In genomic region chr19:40523322-40524047, GRCh38 we compare ENCODE assay signal across 8 cellular contexts. TPM values are rescaled to one million over a fixed set of nuclear protein-coding genes. Genes with fewer than 3 reads are reported as not detected.
A peak's percentile ranks its signal among the peaks of the same experiment; 100 is the strongest.
DNase-seq lines count a peak whose midpoint lies in the region; ATAC-seq, FAIRE-seq and TF ChIP-seq lines count a peak whose summit lies in the region.

No MANE protein-coding gene starts in this region.

- H3K27me3 Mint-ChIP-seq in activated CD4-positive, alpha-beta T cell treated with anti-CD3 and anti-CD28 coated beads, Interleukin-2, amount 10 ng/mL, durations not matched to agents 7 days and 5 days, result peaks cover 18% of the 10 kb centered on the region
- peaks cover 5 to 28% of the 10 kb centered on the region in 2 donors for H3K27me3 Mint-ChIP-seq in natural killer cell (ENCODE audit: low read depth in 2 of 2)

- H3K4me1 ChIP-seq in BE2C (no peaks in the 10 kb centered on the region), HAP-1 (no peaks in the 10 kb centered on the region), endothelial cell of umbilical vein (ENCODE audit: control insufficient read depth, extremely low read depth, insufficient read depth, low read length) (no peaks in the 10 kb centered on the region)

- in situ Hi-C loops in HAP-1 (cut with MboI; ENCODE audit: low sequenced_read_pairs), result no loop called here

- BruUV-seq in endothelial cell of umbilical vein (replicated peaks; lab: Mats Ljungman, UMichigan), result no TSS peak

- H3K4me3 Mint-ChIP-seq in activated CD4-positive, alpha-beta T cell treated with anti-CD3 and anti-CD28 coated beads, Interleukin-2, amount 10 ng/mL, durations not matched to agents 7 days and 5 days, result no peak overlapping the region
- H3K4me3 Mint-ChIP-seq in natural killer cell, result no peak overlapping the region

- POLR2A ChIA-PET in activated CD4-positive, alpha-beta T cell treated with anti-CD3 and anti-CD28 coated beads, Interleukin-2, amount 10 ng/mL, durations not matched to agents 7 days and 5 days (lab: Charles Lee), result no interaction called here
- POLR2A ChIA-PET in endothelial cell of umbilical vein (lab: Charles Lee), result no interaction called here

- no peaks in the 10 kb centered on the region for H3K9me3 Mint-ChIP-seq in activated CD4-positive, alpha-beta T cell treated with anti-CD3 and anti-CD28 coated beads, Interleukin-2, amount 10 ng/mL, durations not matched to agents 7 days and 5 days
- no peaks in the 10 kb centered on the region for H3K9me3 Mint-ChIP-seq in natural killer cell

- no peaks in the 10 kb centered on the region for H4K20me1 ChIP-seq in endothelial cell of umbilical vein (replicated peaks; ENCODE audit: control insufficient read depth, extremely low read depth, insufficient read depth, low read length)

- H3K9me3 ChIP-seq in BE2C, result no peaks in the 10 kb centered on the region
- H3K9me3 ChIP-seq in HAP-1, result no peaks in the 10 kb centered on the region
- no peaks in the 10 kb centered on the region for H3K9me3 ChIP-seq in endothelial cell of umbilical vein (replicated peaks; ENCODE audit: control insufficient read depth, insufficient read depth, low read length)

- intact Hi-C loops in endothelial cell of umbilical vein (cut with micrococcal nuclease) (loop anchor here (1.0 to 10.0 kb wide), 3 partner anchors 59 to 379 kb away; partner anchors contain the start of gene BLVRB), natural killer cell (cut with micrococcal nuclease) (no loop called here)

- H2AFZ ChIP-seq in endothelial cell of umbilical vein (ENCODE audit: low read depth, low read length), result no peak overlapping the region

- peaks cover 4% of the 10 kb centered on the region for H3K4me1 Mint-ChIP-seq in activated CD4-positive, alpha-beta T cell treated with anti-CD3 and anti-CD28 coated beads, Interleukin-2, amount 10 ng/mL, durations not matched to agents 7 days and 5 days
- H3K4me1 Mint-ChIP-seq in natural killer cell, result no peaks in the 10 kb centered on the region

- no peak overlapping the region for H3K27ac Mint-ChIP-seq in activated CD4-positive, alpha-beta T cell treated with anti-CD3 and anti-CD28 coated beads, Interleukin-2, amount 10 ng/mL, durations not matched to agents 7 days and 5 days
- no peak overlapping the region for H3K27ac Mint-ChIP-seq in natural killer cell

- no peak overlapping the region for H3K4me2 ChIP-seq in endothelial cell of umbilical vein (ENCODE audit: insufficient read depth, low read length)

- no peaks in the 10 kb centered on the region for H3K9me1 ChIP-seq in endothelial cell of umbilical vein (replicated peaks; ENCODE audit: control insufficient read depth, extremely low read depth, insufficient read depth, low read length)

- dilution Hi-C loops in endothelial cell of umbilical vein (cut with MboI; ENCODE audit: extremely low pct_ligation_motif_present, low sequenced_read_pairs), result no loop called here

- no peak overlapping the region for H3K9ac ChIP-seq in endothelial cell of umbilical vein (replicated peaks; ENCODE audit: extremely low read depth, insufficient read depth, low read length)

- ATAC-seq in natural killer cell (peak; percentile 73 to 82 (median 76)), HG02678 (IDR thresholded peaks at IDR 0.05; ENCODE audit: unreplicated experiment) (no peak)

- peak; percentile 88 for DNase-seq in BE2C
- DNase-seq in HAP-1 (ENCODE audit: low spot score in 2 of 2), result peak; percentile 66 to 87
- DNase-seq in NCI-H510A treated with DMSO at 0.1 percent for 48 hours (lab: John Stamatoyannopoulos, UW), result peak; percentile 46
- peak; percentile 56 for DNase-seq in activated CD4-positive, alpha-beta T cell treated with anti-CD3 and anti-CD28 coated beads, Interleukin-2, amount 10 ng/mL, durations not matched to agents 7 days and 5 days
- peak; percentile 49 for DNase-seq in endothelial cell of umbilical vein (ENCODE audit: low read depth, low spot score)
- peak; percentile 26 for DNase-seq in natural killer cell
- DNase-seq in middle frontal gyrus (ENCODE audit: extremely low spot score, low spot score), result no peak

- no peaks in the 10 kb centered on the region for H3K36me3 Mint-ChIP-seq in activated CD4-positive, alpha-beta T cell treated with anti-CD3 and anti-CD28 coated beads, Interleukin-2, amount 10 ng/mL, durations not matched to agents 7 days and 5 days (ENCODE audit: low read depth)
- no peaks in the 10 kb centered on the region for H3K36me3 Mint-ChIP-seq in natural killer cell

- CTCF ChIA-PET in activated CD4-positive, alpha-beta T cell treated with anti-CD3 and anti-CD28 coated beads, Interleukin-2, amount 10 ng/mL, durations not matched to agents 7 days and 5 days (lab: Charles Lee), result interaction anchor here (0.6 to 1.5 kb wide), 8 partner anchors 9 to 111 kb away, joined by 3 to 7 read pairs (median 3); no protein-coding TSS in a partner anchor
- CTCF ChIA-PET in endothelial cell of umbilical vein (lab: Charles Lee), result interaction anchor here (0.6 to 2.5 kb wide), 22 partner anchors 8 to 418 kb away, joined by 3 to 25 read pairs (median 5); partner anchors contain the start of genes BLVRB and LTBP4

- H3K36me3 ChIP-seq in BE2C (no peaks in the 10 kb centered on the region), HAP-1 (replicated peaks) (no peaks in the 10 kb centered on the region), endothelial cell of umbilical vein (ENCODE audit: control insufficient read depth in 2 of 2, extremely low read depth in 1 of 2, insufficient read depth in 2 of 2, low read length in 2 of 2) (no peaks in the 10 kb centered on the region)

- H3K4me3 ChIP-seq in BE2C (ENCODE audit: low read depth, low read length) (peak overlapping the region; percentile 20; the same call in 1 of the 2 replicates), HAP-1 (0 out of 2 replicates have a peak overlapping the region, but pooled peaks have one; percentile 8), endothelial cell of umbilical vein (replicated peaks in 1 of 3; ENCODE audit: insufficient read depth in 1 of 3, low read depth in 1 of 3, low read length in 3 of 3) (no peak overlapping the region)

- H3K27me3 ChIP-seq in BE2C (no peaks in the 10 kb centered on the region), HAP-1 (ENCODE audit: low read depth) (0 out of 2 replicates have a peak, but pooled peaks cover 7% of the 10 kb centered on the region), endothelial cell of umbilical vein (ENCODE audit: control insufficient read depth in 2 of 2, insufficient read depth in 2 of 2, low read length in 2 of 2) (peaks cover 2 to 7% of the 10 kb centered on the region in 2 experiments)

- FAIRE-seq in endothelial cell of umbilical vein (lab: Jason Lieb, UNC), result peak; percentile 46

- TF ChIP-seq CTCF in BE2C (IDR thresholded peaks at IDR 0.05; ENCODE audit: low read depth, low read length), result peak; percentile 95
- TF ChIP-seq CTCF in endothelial cell of umbilical vein (IDR thresholded peaks at IDR 0.05; ENCODE audit: extremely low read depth in 1 of 2, insufficient read depth in 1 of 2, low read depth in 1 of 2, low read length in 2 of 2), result peak; percentile 67 to 84
- TF ChIP-seq CTCF in natural killer cell (IDR thresholded peaks at IDR 0.05), result peak; percentile 25

- no peaks in the 10 kb centered on the region for H3K79me2 ChIP-seq in endothelial cell of umbilical vein (ENCODE audit: control insufficient read depth, insufficient read depth, low read length)

- H3K27ac ChIP-seq in endothelial cell of umbilical vein (ENCODE audit: insufficient read depth, low read depth, low read length), result no peak overlapping the region

- TF ChIP-seq POLR2A in endothelial cell of umbilical vein (IDR thresholded peaks at IDR 0.05; ENCODE audit: low read depth, low read length), result no peak

RNA-seq across cellular contexts. Expression of gene SHKBP1, which starts 53.2 kb away (rescaled TPM):
- polyA plus RNA-seq in BE2C (2012; ENCODE audit: insufficient read depth, insufficient read length, low read depth), result 58.0 TPM
- 100 to 1,000 TPM; 147 to 158 TPM for total RNA-seq in activated CD4-positive, alpha-beta T cell treated with anti-CD3 and anti-CD28 coated beads, Interleukin-2, amount 10 ng/mL, durations not matched to agents 7 days and 5 days
- total RNA-seq in endothelial cell of umbilical vein (100 and 106 TPM in 2 replicates), natural killer cell (100 to 1,000 TPM; 209 to 224 (median 209) TPM)
- polyA plus RNA-seq in endothelial cell of umbilical vein, result 113 and 171 TPM in 2 replicates
- polyA plus RNA-seq in endothelial cell of umbilical vein (2011; cell fraction: cytosol; rRNA removed), result 67.5 and 75.3 TPM in 2 replicates
- polyA plus RNA-seq in endothelial cell of umbilical vein (2011; cell fraction: nucleus; rRNA removed), result 115 and 165 TPM in 2 replicates
- polyA plus RNA-seq in endothelial cell of umbilical vein (2012), result 90.1 and 118 TPM in 2 replicates
- 56.6 and 78.9 TPM in 2 replicates for polyA minus RNA-seq in endothelial cell of umbilical vein
- 72.2 TPM for polyA minus RNA-seq in endothelial cell of umbilical vein (2011; cell fraction: cytosol; rRNA and poly(A)+ RNA removed)
- polyA minus RNA-seq in endothelial cell of umbilical vein (2011; cell fraction: nucleus; rRNA and poly(A)+ RNA removed), result 28.8 and 52.6 TPM in 2 replicates

RNA-seq across cellular contexts. Expression of gene SPTBN4, which starts 56.7 kb away (rescaled TPM):
- 36.8 TPM for polyA plus RNA-seq in BE2C (2012; ENCODE audit: insufficient read depth, insufficient read length, low read depth)
- under 1 TPM; 0.23 to 0.50 TPM for total RNA-seq in activated CD4-positive, alpha-beta T cell treated with anti-CD3 and anti-CD28 coated beads, Interleukin-2, amount 10 ng/mL, durations not matched to agents 7 days and 5 days
- total RNA-seq in endothelial cell of umbilical vein (not detected in 2 replicates), natural killer cell (under 1 TPM; 0.16 to 0.63 (median 0.31) TPM)
- polyA plus RNA-seq in endothelial cell of umbilical vein, result 0.03 and 0.33 TPM in 2 replicates
- 0.03 and 0.16 TPM in 2 replicates for polyA plus RNA-seq in endothelial cell of umbilical vein (2011; cell fraction: cytosol; rRNA removed)
- not detected in 2 replicates for polyA plus RNA-seq in endothelial cell of umbilical vein (2011; cell fraction: nucleus; rRNA removed)
- polyA plus RNA-seq in endothelial cell of umbilical vein (2012), result 0.26 and 0.33 TPM in 2 replicates
- polyA minus RNA-seq in endothelial cell of umbilical vein, result not detected in 2 replicates
- polyA minus RNA-seq in endothelial cell of umbilical vein (2011; cell fraction: cytosol; rRNA and poly(A)+ RNA removed), result 1.7 TPM
- not detected in 2 replicates for polyA minus RNA-seq in endothelial cell of umbilical vein (2011; cell fraction: nucleus; rRNA and poly(A)+ RNA removed)

RNA-seq across cellular contexts. Expression of gene BLVRB, which starts 57.9 kb away (rescaled TPM):
- 3.4 TPM for polyA plus RNA-seq in BE2C (2012; ENCODE audit: insufficient read depth, insufficient read length, low read depth)
- total RNA-seq in activated CD4-positive, alpha-beta T cell treated with anti-CD3 and anti-CD28 coated beads, Interleukin-2, amount 10 ng/mL, durations not matched to agents 7 days and 5 days, result 10 to 100 TPM; 18.5 to 20.0 TPM
- total RNA-seq in endothelial cell of umbilical vein (30.8 and 35.8 TPM in 2 replicates), natural killer cell (10 to 100 TPM; 16.8 to 25.2 (median 18.3) TPM)
- polyA plus RNA-seq in endothelial cell of umbilical vein, result 113 and 175 TPM in 2 replicates
- polyA plus RNA-seq in endothelial cell of umbilical vein (2011; cell fraction: cytosol; rRNA removed), result 58.0 and 66.5 TPM in 2 replicates
- polyA plus RNA-seq in endothelial cell of umbilical vein (2011; cell fraction: nucleus; rRNA removed), result 19.0 and 26.5 TPM in 2 replicates
- 51.8 and 82.9 TPM in 2 replicates for polyA plus RNA-seq in endothelial cell of umbilical vein (2012)
- polyA minus RNA-seq in endothelial cell of umbilical vein, result 35.6 and 40.8 TPM in 2 replicates
- 107 TPM for polyA minus RNA-seq in endothelial cell of umbilical vein (2011; cell fraction: cytosol; rRNA and poly(A)+ RNA removed)
- polyA minus RNA-seq in endothelial cell of umbilical vein (2011; cell fraction: nucleus; rRNA and poly(A)+ RNA removed), result 9.9 and 14.9 TPM in 2 replicates

Comparison
In these comparisons a context has a peak if more than half of its experiments do, and no peak if none do; other contexts are left out.
1. H3K4me3 ChIP-seq: peak in BE2C (single experiment) and HAP-1 (single experiment); none in endothelial cell of umbilical vein (0 of 3).
2. CTCF ChIP-seq: peak in every context shown above with its lines; median percentile 95 in BE2C; 76 in endothelial cell of umbilical vein; 25 in natural killer cell.